Comparison of ENCODE assay signal across 16 cellular contexts in genomic region chr2:138495384-138495783, GRCh38. TPM values are rescaled to one million over a fixed set of nuclear protein-coding genes. Genes with fewer than 3 reads are reported as not detected.
A peak's percentile ranks its signal among the peaks of the same experiment; 100 is the strongest.
DNase-seq lines count a peak whose midpoint lies in the region; ATAC-seq and TF ChIP-seq lines count a peak whose summit lies in the region.
"Had no signal": no experiment of that assay in that cellular context is flagged by ENCODE, and none has a peak within 500 bp of the region (broad histone marks: within the 10 kb centered on the region; RNA-seq: fewer than 3 reads in every experiment).

No MANE protein-coding gene starts in this region.

- peak; percentile 43 to 93 (median 76) for ATAC-seq in heart right ventricle
- no peak for ATAC-seq in GM19463 (IDR thresholded peaks at IDR 0.05; ENCODE audit: unreplicated experiment)
- ATAC-seq: A549; CD8-positive, alpha-beta T cell had no signal

- intact Hi-C loops in Caco-2 (cut with micrococcal nuclease; ENCODE audit: unreplicated experiment) (loop anchor here (2.0 to 10.0 kb wide), 3 partner anchors 283 to 581 kb away; no protein-coding TSS in a partner anchor), heart right ventricle (cut with DNase I) (loop anchor here in 1 of 10 donors (10.0 kb wide), 1 partner anchor 289 kb away; the partner anchor contains the start of gene NXPH2), testis (cut with DNase I; ENCODE audit: low total_unique reads) (no loop called here)

- H3K27ac Mint-ChIP-seq in Caco-2 (ENCODE audit: unreplicated experiment) (peak overlapping the region; percentile 36), progenitor cell of endocrine pancreas (peak overlapping the region; percentile 58)
- H3K27ac Mint-ChIP-seq: CD8-positive, alpha-beta T cell; HFFc6 had no signal

- BruUV-seq in Caco-2 (replicated peaks; lab: Mats Ljungman, UMichigan): no TSS peak

- peaks cover 39% of the 10 kb centered on the region for H3K4me1 Mint-ChIP-seq in Caco-2 (ENCODE audit: low read depth, unreplicated experiment)
- H3K4me1 Mint-ChIP-seq in progenitor cell of endocrine pancreas (ENCODE audit: low read depth): peaks cover 44% of the 10 kb centered on the region

- POLR2A ChIA-PET in Caco-2 (lab: Charles Lee): no interaction called here
- POLR2A ChIA-PET in HEK293 (lab: Yijun Ruan, JAX): no interaction called here

- TF ChIP-seq CTCF in Caco-2 (IDR thresholded peaks at IDR 0.05; ENCODE audit: insufficient read depth in 1 of 2, low read depth in 1 of 2, low read length in 1 of 2, severe bottlenecking in 1 of 2, unreplicated experiment in 1 of 2): no peak
- no peak for TF ChIP-seq CTCF in HEK293 (tag by site-specific recombination; IDR thresholded peaks at IDR 0.05)
- TF ChIP-seq CTCF in heart right ventricle (IDR thresholded peaks at IDR 0.05): no peak
- no peak for TF ChIP-seq CTCF in progenitor cell of endocrine pancreas (IDR thresholded peaks at IDR 0.05; ENCODE audit: unreplicated experiment)
- no peak for TF ChIP-seq CTCF in testis (IDR thresholded peaks at IDR 0.05)

- CTCF ChIA-PET in Caco-2 (lab: Charles Lee): interaction anchor here (1.2 kb wide), 1 partner anchor 292 kb away, joined by 4 read pairs; no protein-coding TSS in a partner anchor
- CTCF ChIA-PET in HEK293 (lab: Yijun Ruan, JAX): no interaction called here

- no peak overlapping the region for H3K27ac ChIP-seq in HEK293 (ENCODE audit: extremely low read depth, low read depth, low read length)
- H3K27ac ChIP-seq in heart right ventricle: peak overlapping the region in 3 of 10 donors; percentile 17 to 41 (median 37)
- no peak overlapping the region for H3K27ac ChIP-seq in testis
- H3K27ac ChIP-seq: A549 had no signal

- no peaks in the 10 kb centered on the region for H3K9me3 ChIP-seq in Caco-2
- H3K9me3 ChIP-seq in HEK293 (ENCODE audit: control insufficient read depth, insufficient read depth, low read depth, low read length): no peaks in the 10 kb centered on the region
- no peaks in the 10 kb centered on the region for H3K9me3 ChIP-seq in heart right ventricle
- H3K9me3 ChIP-seq in testis: no peaks in the 10 kb centered on the region
- H3K9me3 ChIP-seq: A549, HAP-1 had no signal

- no peak overlapping the region for H3K4me3 ChIP-seq in Caco-2 (ENCODE audit: low read depth, low read length)
- H3K4me3 ChIP-seq in HEK293 (ENCODE audit: low read depth, low read length): no peak overlapping the region
- H3K4me3 ChIP-seq in heart right ventricle: no peak overlapping the region
- no peak overlapping the region for H3K4me3 ChIP-seq in testis
- H3K4me3 ChIP-seq: A549, HAP-1 had no signal

- peaks cover 14% of the 10 kb centered on the region for H3K36me3 Mint-ChIP-seq in Caco-2 (ENCODE audit: insufficient read depth, unreplicated experiment)
- peaks cover 1% of the 10 kb centered on the region for H3K36me3 Mint-ChIP-seq in progenitor cell of endocrine pancreas (ENCODE audit: insufficient read depth)
- H3K36me3 Mint-ChIP-seq: CD8-positive, alpha-beta T cell had no signal

- DNase-seq in Caco-2: no peak
- peak in 1 of 2 donors; percentile 21 for DNase-seq in heart right ventricle
- DNase-seq in progenitor cell of endocrine pancreas (ENCODE audit: low spot score, unreplicated experiment): no peak
- no peak for DNase-seq in RPMI8226
- no peak for DNase-seq in activated naive CD4-positive, alpha-beta T cell (lab: John Stamatoyannopoulos, UW)
- no peak for DNase-seq in testis
- DNase-seq: CD8-positive, alpha-beta T cell; COR-L47; DND-41; GF-D8; HFFc6 had no signal

- WGBS in heart right ventricle, 2 donors: 49 to 62% methylated on average over 2 of the region's 2 CpGs
- 85 to 96% methylated on average over 2 of the region's 2 CpGs for whole genome bisulfite sequencing in testis, 2 donors

- no peak for TF ChIP-seq POLR2A in testis (IDR thresholded peaks at IDR 0.05)

- no peaks in the 10 kb centered on the region for H3K36me3 ChIP-seq in Caco-2 (ENCODE audit: control insufficient read depth, insufficient read depth, low read length)
- peaks cover 0 to 8% of the 10 kb centered on the region in 2 experiments; a peak in 1 of 3 replicates for H3K36me3 ChIP-seq in HEK293 (ENCODE audit: control insufficient read depth in 2 of 2, insufficient read depth in 1 of 2, low read length in 2 of 2)
- H3K36me3 ChIP-seq in heart right ventricle: no peaks in the 10 kb centered on the region
- no peaks in the 10 kb centered on the region for H3K36me3 ChIP-seq in testis (ENCODE audit: low read depth, missing control alignments)
- H3K36me3 ChIP-seq: HAP-1 had no signal

- H3K27me3 Mint-ChIP-seq in Caco-2 (ENCODE audit: insufficient read depth, unreplicated experiment) (no peaks in the 10 kb centered on the region), progenitor cell of endocrine pancreas (no peaks in the 10 kb centered on the region)

- no peaks in the 10 kb centered on the region for H3K9me3 Mint-ChIP-seq in Caco-2 (ENCODE audit: unreplicated experiment)
- H3K9me3 Mint-ChIP-seq in progenitor cell of endocrine pancreas (ENCODE audit: low read depth): no peaks in the 10 kb centered on the region
- H3K9me3 Mint-ChIP-seq: CD14-positive monocyte; CD8-positive, alpha-beta T cell; HFFc6 had no signal

- peak overlapping the region; percentile 13 for H3K4me3 Mint-ChIP-seq in Caco-2 (ENCODE audit: unreplicated experiment)
- no peak overlapping the region for H3K4me3 Mint-ChIP-seq in progenitor cell of endocrine pancreas (ENCODE audit: low read depth)
- H3K4me3 Mint-ChIP-seq: CD14-positive monocyte; CD8-positive, alpha-beta T cell; HFFc6 had no signal

- H3K4me1 ChIP-seq in Caco-2: peaks cover 68% of the 10 kb centered on the region
- no peaks in the 10 kb centered on the region for H3K4me1 ChIP-seq in HEK293 (ENCODE audit: control insufficient read depth, insufficient read depth, low read length)
- peaks cover 0 to 22% (median 1%) of the 10 kb centered on the region in 9 donors for H3K4me1 ChIP-seq in heart right ventricle
- H3K4me1 ChIP-seq in testis: peaks cover 2% of the 10 kb centered on the region
- H3K4me1 ChIP-seq: HAP-1 had no signal

- H3K27me3 ChIP-seq in Caco-2 (replicated peaks; ENCODE audit: control insufficient read depth, insufficient read depth, low read length) (no peaks in the 10 kb centered on the region), heart right ventricle (no peaks in the 10 kb centered on the region), testis (no peaks in the 10 kb centered on the region)

TF ChIP-seq in HEK293, 187 proteins besides CTCF, POLR2A, EP300 and RAD21:
- TF ChIP-seq ZSCAN5A (tag by site-specific recombination; IDR thresholded peaks at IDR 0.05): no peak
- no peak for TF ChIP-seq SP7 (tag by site-specific recombination; IDR thresholded peaks at IDR 0.05)
- TF ChIP-seq, protein P1, sequence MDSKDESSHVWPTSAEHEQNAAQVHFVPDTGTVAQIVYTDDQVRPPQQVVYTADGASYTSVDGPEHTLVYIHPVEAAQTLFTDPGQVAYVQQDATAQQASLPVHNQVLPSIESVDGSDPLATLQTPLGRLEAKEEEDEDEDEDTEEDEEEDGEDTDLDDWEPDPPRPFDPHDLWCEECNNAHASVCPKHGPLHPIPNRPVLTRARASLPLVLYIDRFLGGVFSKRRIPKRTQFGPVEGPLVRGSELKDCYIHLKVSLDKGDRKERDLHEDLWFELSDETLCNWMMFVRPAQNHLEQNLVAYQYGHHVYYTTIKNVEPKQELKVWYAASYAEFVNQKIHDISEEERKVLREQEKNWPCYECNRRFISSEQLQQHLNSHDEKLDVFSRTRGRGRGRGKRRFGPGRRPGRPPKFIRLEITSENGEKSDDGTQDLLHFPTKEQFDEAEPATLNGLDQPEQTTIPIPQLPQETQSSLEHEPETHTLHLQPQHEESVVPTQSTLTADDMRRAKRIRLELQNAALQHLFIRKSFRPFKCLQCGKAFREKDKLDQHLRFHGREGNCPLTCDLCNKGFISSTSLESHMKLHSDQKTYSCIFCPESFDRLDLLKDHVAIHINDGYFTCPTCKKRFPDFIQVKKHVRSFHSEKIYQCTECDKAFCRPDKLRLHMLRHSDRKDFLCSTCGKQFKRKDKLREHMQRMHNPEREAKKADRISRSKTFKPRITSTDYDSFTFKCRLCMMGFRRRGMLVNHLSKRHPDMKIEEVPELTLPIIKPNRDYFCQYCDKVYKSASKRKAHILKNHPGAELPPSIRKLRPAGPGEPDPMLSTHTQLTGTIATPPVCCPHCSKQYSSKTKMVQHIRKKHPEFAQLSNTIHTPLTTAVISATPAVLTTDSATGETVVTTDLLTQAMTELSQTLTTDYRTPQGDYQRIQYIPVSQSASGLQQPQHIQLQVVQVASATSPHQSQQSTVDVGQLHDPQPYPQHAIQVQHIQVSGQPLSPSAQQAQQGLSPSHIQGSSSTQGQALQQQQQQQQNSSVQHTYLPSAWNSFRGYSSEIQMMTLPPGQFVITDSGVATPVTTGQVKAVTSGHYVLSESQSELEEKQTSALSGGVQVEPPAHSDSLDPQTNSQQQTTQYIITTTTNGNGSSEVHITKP (tag by site-specific recombination; IDR thresholded peaks at IDR 0.05): peak; percentile 21; the same call in 1 of the 2 replicates
- TF ChIP-seq ZNF426 (tag by site-specific recombination; IDR thresholded peaks at IDR 0.05): no peak

RNA-seq across cellular contexts. Expression of gene SPOPL, which starts 6.2 kb away (rescaled TPM):
- 31.6 and 32.9 TPM in 2 replicates for total RNA-seq in Caco-2 (2022)
- total RNA-seq in heart right ventricle: 10 to 100 TPM; 10.0 to 19.9 (median 14.6) TPM
- 1 to 10 TPM; 2.2 to 2.9 TPM for polyA plus RNA-seq in heart right ventricle
- total RNA-seq in progenitor cell of endocrine pancreas: 29.7 and 33.0 TPM in 2 replicates
- total RNA-seq in testis: 10 to 100 TPM; 10.6 to 14.2 TPM
- polyA plus RNA-seq in testis (ENCODE audit: insufficient read depth, low read depth, low replicate concordance): 9.1 TPM
